In the genomic region with DNA sequence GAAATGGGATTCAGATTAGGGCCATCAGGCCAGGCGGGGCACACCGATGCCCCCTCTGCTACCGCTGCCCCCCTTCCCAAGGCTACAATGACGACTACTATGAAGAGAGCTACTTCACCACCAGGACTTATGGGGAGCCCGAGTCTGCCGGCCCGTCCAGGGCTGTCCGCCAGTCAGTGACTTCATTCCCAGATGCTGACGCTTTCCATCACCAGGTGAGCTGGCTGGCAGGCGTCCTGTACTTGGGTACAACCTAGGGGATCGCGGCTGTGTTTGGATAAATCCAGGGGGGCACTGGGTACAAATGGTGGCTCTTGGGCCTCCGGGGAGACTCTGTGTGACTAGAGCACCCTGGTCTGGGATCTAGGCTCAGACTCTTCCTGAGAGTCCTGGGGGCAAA, we compare ENCODE assay signal across 1 cellular context.
TF ChIP-seq lines count a peak whose summit lies in the region.

No MANE protein-coding gene starts in this region.

TF ChIP-seq in IMR-90, 13 proteins besides CTCF, POLR2A, EP300 and RAD21 (continued from another document):
- no peak for TF ChIP-seq RCOR1 (IDR thresholded peaks at IDR 0.05; ENCODE audit: insufficient replicate concordance, low read length)
- no peak for TF ChIP-seq MAZ (IDR thresholded peaks at IDR 0.05; ENCODE audit: borderline replicate concordance, low read depth, low read length)
- TF ChIP-seq RFX5 (IDR thresholded peaks at IDR 0.05; ENCODE audit: low read depth, low read length): no peak
- TF ChIP-seq MAFK (IDR thresholded peaks at IDR 0.05; ENCODE audit: low read depth, low read length): no peak
- TF ChIP-seq FOS (IDR thresholded peaks at IDR 0.05; ENCODE audit: low read depth, low read length): no peak
- TF ChIP-seq CHD1 (IDR thresholded peaks at IDR 0.05; ENCODE audit: low read depth, low read length): no peak
- no peak for TF ChIP-seq SMC3 (IDR thresholded peaks at IDR 0.05; ENCODE audit: low read depth, low read length)
- no peak for TF ChIP-seq ELK1 (IDR thresholded peaks at IDR 0.05; ENCODE audit: borderline replicate concordance, low read depth, low read length)
- TF ChIP-seq NFE2L2 (IDR thresholded peaks at IDR 0.05; ENCODE audit: low read depth, low read length): no peak
- TF ChIP-seq CEBPB (IDR thresholded peaks at IDR 0.05; ENCODE audit: low read depth, low read length): no peak
TF ChIP-seq in IMR-90: peak in this region for 0.
